ENCODE assay signal across 8 cellular contexts in genomic region chr7:65006094-65006992, GRCh38. TPM values are rescaled to one million over a fixed set of nuclear protein-coding genes. Genes with fewer than 3 reads are reported as not detected.
A peak's percentile ranks its signal among the peaks of the same experiment; 100 is the strongest.
DNase-seq lines count a peak whose midpoint lies in the region; ATAC-seq and TF ChIP-seq lines count a peak whose summit lies in the region.

Gene ERV3-1, minus strand, starts transcription at chr7:65006687. Its CDS starts 13,661 bp downstream, at chr7:64993026.

- H3K4me1 ChIP-seq in esophagus muscularis mucosa, result peaks cover 18 to 48% (median 39%) of the 10 kb centered on the region in 4 donors
- peaks cover 0 to 15% of the 10 kb centered on the region in 2 donors for H3K4me1 ChIP-seq in muscle layer of duodenum (ENCODE audit: control insufficient read depth in 1 of 2, insufficient read depth in 2 of 2, low read length in 2 of 2)

- TF ChIP-seq EP300 in Ishikawa (IDR thresholded peaks at IDR 0.05; ENCODE audit: borderline replicate concordance), result no peak
- TF ChIP-seq EP300 in esophagus muscularis mucosa (IDR thresholded peaks at IDR 0.05), result no peak

- 2% methylated on average over 18 of the region's 33 CpGs for WGBS in esophagus muscularis mucosa

- H3K27me3 ChIP-seq in esophagus muscularis mucosa (no peaks in the 10 kb centered on the region), muscle layer of duodenum (ENCODE audit: low read depth, low read length) (no peaks in the 10 kb centered on the region)

- intact Hi-C loops in esophagus muscularis mucosa (cut with DNase I), result no loop called here

- no peak for TF ChIP-seq CTCF in esophagus muscularis mucosa (IDR thresholded peaks at IDR 0.05)

- H3K27ac ChIP-seq in esophagus muscularis mucosa (replicated peaks in 1 of 4) (peak within 1 kb of the TSS; percentile 83 to 90 (median 87)), muscle layer of duodenum (ENCODE audit: low read length) (peak within 1 kb of the TSS; percentile 51)

- peak within 1 kb of the TSS; percentile 68 to 89 (median 76) for H3K4me3 ChIP-seq in esophagus muscularis mucosa
- H3K4me3 ChIP-seq in muscle layer of duodenum (ENCODE audit: low read depth in 1 of 2, low read length in 2 of 2), result peak within 1 kb of the TSS; percentile 72 to 95

- peak; percentile 96 for DNase-seq in DMS153 (lab: John Stamatoyannopoulos, UW)
- peak; percentile 89 to 92 for DNase-seq in activated T-cell treated with anti-CD3 and anti-CD28 coated beads, Interleukin-2, amount 50 U/mL, for 48 hours
- peak; percentile 99 for DNase-seq in esophagus muscularis mucosa (ENCODE audit: extremely low spot score)
- DNase-seq in stimulated activated CD8-positive, alpha-beta memory T cell treated with anti-CD3 and anti-CD28 coated beads, Interleukin-7, amount 100 ng/mL, for 4 hours (ENCODE audit: low read depth in 2 of 2), result peak; percentile 87 to 92

- no peak for TF ChIP-seq RAD21 in Ishikawa (IDR thresholded peaks at IDR 0.05; ENCODE audit: low read depth)

- ATAC-seq in GM21576 (IDR thresholded peaks at IDR 0.05; ENCODE audit: unreplicated experiment), result peak; percentile 100

- TF ChIP-seq POLR2A in esophagus muscularis mucosa (IDR thresholded peaks at IDR 0.05; ENCODE audit: low read depth), result peak; percentile 95

- H3K36me3 ChIP-seq in esophagus muscularis mucosa (no peaks in the 10 kb centered on the region), muscle layer of duodenum (ENCODE audit: control insufficient read depth in 1 of 2, insufficient read depth in 2 of 2, low read length in 2 of 2) (peaks cover 0 to 2% of the 10 kb centered on the region in 2 donors)

- no peaks in the 10 kb centered on the region for H3K9me3 ChIP-seq in esophagus muscularis mucosa
- H3K9me3 ChIP-seq in muscle layer of duodenum (ENCODE audit: control insufficient read depth in 1 of 2, low read length in 2 of 2), result no peaks in the 10 kb centered on the region

TF ChIP-seq in Ishikawa, 13 proteins besides CTCF, POLR2A, EP300 and RAD21:
- TF ChIP-seq MAX (IDR thresholded peaks at IDR 0.05) (no peak), REST (IDR thresholded peaks at IDR 0.05; ENCODE audit: low read depth) (no peak), EGR1 (IDR thresholded peaks at IDR 0.05) (0 out of 2 replicates have a peak, but pooled peaks have one; percentile 2), TAF1 (IDR thresholded peaks at IDR 0.05; ENCODE audit: low read depth) (peak; percentile 80), USF1 (IDR thresholded peaks at IDR 0.05) (no peak), TCF12 (IDR thresholded peaks at IDR 0.05; ENCODE audit: low read depth) (0 out of 2 replicates have a peak, but pooled peaks have one; percentile 21)

TF ChIP-seq in PFSK-1, 5 proteins besides CTCF, POLR2A, EP300 and RAD21:
- TF ChIP-seq REST (IDR thresholded peaks at IDR 0.05; ENCODE audit: insufficient read depth in 1 of 2, low read depth in 2 of 2, low read length in 2 of 2) (0 out of 4 replicates have a peak, but pooled peaks of 1 of the 2 experiments have one; percentile 55), TAF1 (IDR thresholded peaks at IDR 0.05; ENCODE audit: borderline replicate concordance, insufficient read depth, low read length) (peak; percentile 94; the same call in 1 of the 2 replicates), FOXP2 (optimal IDR thresholded peaks at IDR 0.05; ENCODE audit: borderline replicate concordance, extremely low read depth, extremely low read length, insufficient read depth) (no peak), POLR2AphosphoS5 (IDR thresholded peaks at IDR 0.05; ENCODE audit: low read depth, low read length) (peak; percentile 97), SIN3A (IDR thresholded peaks at IDR 0.05; ENCODE audit: borderline replicate concordance, insufficient read depth, low read length) (0 out of 2 replicates have a peak, but pooled peaks have one; percentile 90)

RNA-seq across cellular contexts. Expression of gene ERV3-1, which starts in this region (rescaled TPM):
- polyA plus RNA-seq in PFSK-1 (2012; ENCODE audit: insufficient read length, low read depth), result 10.9 TPM
- total RNA-seq in esophagus muscularis mucosa, result 10 to 100 TPM in 1 of 4 donors, 1 to 10 TPM in 3; 5.3 to 11.6 (median 7.5) TPM

Comparison
In these comparisons a context has a peak if more than half of its experiments do, and no peak if none do; other contexts are left out.
1. Peak in every context shown above with its lines: DNase-seq, ATAC-seq, H3K4me3 ChIP-seq and H3K27ac ChIP-seq.